ENCODE assay signal across 1 cellular context in the genomic region with DNA sequence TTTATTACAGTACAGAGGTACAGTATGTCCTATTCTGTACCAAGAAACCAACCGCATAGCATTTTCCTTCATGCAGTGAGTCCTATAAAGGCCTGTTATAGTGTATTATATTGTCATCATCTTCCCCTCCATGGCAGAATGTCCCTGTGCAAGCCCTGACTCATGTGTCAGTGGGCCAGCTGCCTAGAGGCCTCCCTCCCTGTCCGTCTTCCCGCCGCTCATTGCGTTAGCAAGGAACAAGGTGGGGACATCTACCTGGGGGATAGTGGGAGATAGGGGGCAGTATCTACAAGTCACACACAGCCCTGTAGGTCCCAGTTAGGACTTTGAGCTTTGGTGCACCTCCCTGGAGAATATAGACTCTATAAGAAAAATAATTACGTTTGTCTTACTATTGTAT.
TF ChIP-seq lines count a peak whose summit lies in the region.

No MANE protein-coding gene starts in this region.

TF ChIP-seq in WTC11, 78 proteins besides CTCF, POLR2A, EP300 and RAD21 (continued from another document):
- TF ChIP-seq, protein P1, sequence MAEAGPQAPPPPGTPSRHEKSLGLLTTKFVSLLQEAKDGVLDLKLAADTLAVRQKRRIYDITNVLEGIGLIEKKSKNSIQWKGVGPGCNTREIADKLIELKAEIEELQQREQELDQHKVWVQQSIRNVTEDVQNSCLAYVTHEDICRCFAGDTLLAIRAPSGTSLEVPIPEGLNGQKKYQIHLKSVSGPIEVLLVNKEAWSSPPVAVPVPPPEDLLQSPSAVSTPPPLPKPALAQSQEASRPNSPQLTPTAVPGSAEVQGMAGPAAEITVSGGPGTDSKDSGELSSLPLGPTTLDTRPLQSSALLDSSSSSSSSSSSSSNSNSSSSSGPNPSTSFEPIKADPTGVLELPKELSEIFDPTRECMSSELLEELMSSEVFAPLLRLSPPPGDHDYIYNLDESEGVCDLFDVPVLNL (CRISPR knock-in tag; IDR thresholded peaks at IDR 0.05; ENCODE audit: borderline replicate concordance, low read depth) = no peak
- TF ChIP-seq ZNF396 (CRISPR knock-in tag; IDR thresholded peaks at IDR 0.05; ENCODE audit: borderline replicate concordance) (no peak), ZMAT4 (CRISPR knock-in tag; IDR thresholded peaks at IDR 0.05) (no peak), ELF4 (CRISPR knock-in tag; IDR thresholded peaks at IDR 0.05; ENCODE audit: low read depth) (no peak), MYBL2 (CRISPR knock-in tag; IDR thresholded peaks at IDR 0.05) (no peak), TEAD1 (CRISPR knock-in tag; IDR thresholded peaks at IDR 0.05) (no peak), RELA (CRISPR knock-in tag; IDR thresholded peaks at IDR 0.05; ENCODE audit: borderline replicate concordance) (no peak), NFATC4 (CRISPR knock-in tag; IDR thresholded peaks at IDR 0.05) (no peak)
TF ChIP-seq in WTC11: peak in this region for 0.
